ENCODE assay signal across 10 cellular contexts in the genomic region with DNA sequence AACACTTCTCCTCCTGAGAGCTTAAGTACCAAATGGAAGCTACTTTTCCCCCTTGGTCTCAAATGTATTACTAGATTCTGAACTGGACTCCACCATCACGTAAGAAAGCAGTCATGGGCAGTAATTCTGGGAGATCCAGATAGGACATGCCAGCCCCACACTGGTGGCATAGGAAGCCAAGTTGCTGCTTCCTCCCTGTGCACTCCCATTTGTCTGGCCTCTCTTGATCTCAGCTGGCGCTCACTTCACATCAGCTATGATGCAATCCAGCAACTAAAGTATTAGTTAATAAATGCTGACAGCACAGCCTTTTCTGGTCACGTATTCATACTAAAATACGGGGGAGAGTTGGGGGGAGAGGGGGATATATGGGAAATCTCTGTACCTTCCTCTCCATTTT. TPM values are rescaled to one million over a fixed set of nuclear protein-coding genes. Genes with fewer than 3 reads are reported as not detected.
DNase-seq lines count a peak whose midpoint lies in the region; ATAC-seq, FAIRE-seq and TF ChIP-seq lines count a peak whose summit lies in the region.
"Had no signal": no experiment of that assay in that cellular context is flagged by ENCODE, and none has a peak within 500 bp of the region (broad histone marks: within the 10 kb centered on the region; RNA-seq: fewer than 3 reads in every experiment).

No MANE protein-coding gene starts in this region.

- H3K9ac ChIP-seq in parathyroid adenoma: no peak overlapping the region

- H3K79me2 ChIP-seq in parathyroid adenoma: no peaks in the 10 kb centered on the region

- H3K4me1 ChIP-seq in Peyer's patch (peaks cover 0 to 20% (median 1%) of the 10 kb centered on the region in 4 donors), parathyroid adenoma (no peaks in the 10 kb centered on the region)

- H3K9me3 ChIP-seq in Peyer's patch: no peaks in the 10 kb centered on the region
- H3K9me3 ChIP-seq in parathyroid adenoma (ENCODE audit: control insufficient read depth, low read length): no peaks in the 10 kb centered on the region

- H3K27me3 ChIP-seq in Peyer's patch (no peaks in the 10 kb centered on the region), parathyroid adenoma (ENCODE audit: control insufficient read depth, insufficient read depth, low read length) (no peaks in the 10 kb centered on the region)

- H3K27ac ChIP-seq in Peyer's patch: peak overlapping the region; percentile 7 to 44 (median 32)
- H3K27ac ChIP-seq in parathyroid adenoma: peak overlapping the region; percentile 33

- DNase-seq in CD1c-positive myeloid dendritic cell (ENCODE audit: extremely low spot score): peak; percentile 44
- DNase-seq in Peyer's patch: no peak
- peak; percentile 48 to 69 for DNase-seq in foreskin fibroblast
- no peak for DNase-seq in NCI-H2196 (lab: John Stamatoyannopoulos, UW; ENCODE audit: unreplicated experiment)
- DNase-seq in D721Med (ENCODE audit: insufficient read length, low spot score): no peak
- DNase-seq in NCI-H446 treated with DMSO at 0.1 percent for 48 hours (lab: John Stamatoyannopoulos, UW): no peak
- DNase-seq: NCI-H226 had no signal

- H3K4me3 ChIP-seq in Peyer's patch (no peak overlapping the region), foreskin fibroblast (ENCODE audit: low read depth in 1 of 2, low read length in 2 of 2) (no peak overlapping the region), parathyroid adenoma (ENCODE audit: low read depth, low read length) (no peak overlapping the region)

- no peak for ATAC-seq in HG03457 (IDR thresholded peaks at IDR 0.05; ENCODE audit: unreplicated experiment)

- no peak overlapping the region for H2AFZ ChIP-seq in parathyroid adenoma

- H3K36me3 ChIP-seq in Peyer's patch: no peaks in the 10 kb centered on the region
- no peaks in the 10 kb centered on the region for H3K36me3 ChIP-seq in parathyroid adenoma (ENCODE audit: control insufficient read depth, insufficient read depth, low read length)

- TF ChIP-seq POLR2A in Peyer's patch (IDR thresholded peaks at IDR 0.05): no peak

- no peak for FAIRE-seq in D721Med (lab: Jason Lieb, UNC)

- H3K4me2 ChIP-seq in parathyroid adenoma (ENCODE audit: low read length): peak overlapping the region; percentile 22

- no peak for TF ChIP-seq CTCF in Peyer's patch (IDR thresholded peaks at IDR 0.05)
- no peak for TF ChIP-seq CTCF in foreskin fibroblast (IDR thresholded peaks at IDR 0.05; ENCODE audit: low read depth, low read length)
- no peak for TF ChIP-seq CTCF in parathyroid adenoma (IDR thresholded peaks at IDR 0.05)
- no peak for TF ChIP-seq CTCF in D721Med (IDR thresholded peaks at IDR 0.05; ENCODE audit: insufficient read depth, missing control alignments)

RNA-seq across cellular contexts. Expression of gene IL6, which starts 3.4 kb away (rescaled TPM):
- total RNA-seq in Peyer's patch: 1 to 10 TPM in 1 of 4 donors, under 1 TPM in 1, not detected in 2; 0.94 to 5.0 TPM
- total RNA-seq: temporal lobe had no signal

Comparison
In these comparisons a context has a peak if more than half of its experiments do, and no peak if none do; other contexts are left out.
1. DNase-seq: peak in CD1c-positive myeloid dendritic cell (single experiment) and foreskin fibroblast (2 of 2); none in Peyer's patch (0 of 3), NCI-H2196 (single experiment), D721Med (single experiment) and NCI-H446 treated with DMSO at 0.1 percent for 48 hours (single experiment).